ENCODE assay signal across 22 cellular contexts in the genomic region with DNA sequence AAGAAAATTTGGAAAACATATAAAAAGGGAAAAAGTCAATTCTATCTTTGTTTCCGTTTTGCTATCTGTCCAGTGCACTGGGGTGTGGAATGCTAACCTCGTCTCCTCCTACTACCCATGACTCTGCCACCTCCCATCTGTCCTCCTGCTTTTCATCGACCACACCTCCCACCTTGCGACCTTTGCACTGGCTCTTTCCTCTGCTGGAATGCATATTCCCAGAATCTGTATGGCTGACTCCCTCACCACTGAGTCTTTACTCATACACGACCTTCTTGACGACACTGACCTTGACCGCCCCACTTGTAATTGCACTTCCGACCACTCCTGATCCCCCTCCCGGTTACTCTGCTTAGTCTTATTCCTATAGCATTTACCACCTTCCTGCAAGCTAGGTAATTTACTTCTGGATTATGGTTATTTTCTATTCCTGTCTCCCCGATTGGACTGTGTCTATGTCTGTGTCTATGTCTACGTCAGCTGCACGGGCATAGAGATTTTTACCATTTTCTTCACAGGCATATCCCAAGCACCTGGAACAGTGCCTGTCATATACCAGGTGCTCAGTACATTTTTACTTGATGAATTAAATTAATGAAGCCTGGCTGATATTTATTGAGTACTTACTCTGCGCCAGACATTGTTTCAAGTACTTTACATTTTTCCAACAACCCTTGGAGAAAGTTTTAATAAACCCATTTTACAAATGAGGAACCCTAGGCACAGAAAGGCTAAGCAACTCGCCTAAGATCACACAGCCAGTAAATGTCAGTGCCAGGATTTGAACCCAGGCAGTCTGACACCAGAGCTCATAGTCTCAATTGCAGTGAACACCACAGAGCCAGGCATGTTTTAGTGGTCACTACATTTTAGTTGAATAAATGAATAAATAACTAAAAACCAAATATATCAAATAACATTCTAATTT. TPM values are rescaled to one million over a fixed set of nuclear protein-coding genes. Genes with fewer than 3 reads are reported as not detected.
DNase-seq lines count a peak whose midpoint lies in the region; ATAC-seq, FAIRE-seq and TF ChIP-seq lines count a peak whose summit lies in the region.
"Had no signal": no experiment of that assay in that cellular context is flagged by ENCODE, and none has a peak within 500 bp of the region (broad histone marks: within the 10 kb centered on the region; RNA-seq: fewer than 3 reads in every experiment).

No MANE protein-coding gene starts in this region.

- in situ Hi-C loops in K562 (cut with MboI): no loop called here

- TF ChIP-seq POLR2A in K562 (conservative IDR thresholded peaks at IDR 0.05) (no peak), right lobe of liver (IDR thresholded peaks at IDR 0.05) (no peak)

- intact Hi-C loops in K562 (cut with micrococcal nuclease): no loop called here
- intact Hi-C loops in right lobe of liver (cut with DNase I): no loop called here

- peak; percentile 44 for DNase-seq in LoVo (ENCODE audit: low spot score)
- DNase-seq in K562 (ENCODE audit: extremely low read depth in 1 of 4, low spot score in 3 of 4): peak; percentile 64 to 68 (median 66)
- DNase-seq in right lobe of liver: no peak
- DNase-seq in activated CD4-positive, CD25-positive, alpha-beta regulatory T cell (lab: John Stamatoyannopoulos, UW): no peak
- no peak for DNase-seq in cerebellar cortex (ENCODE audit: low spot score)
- no peak for DNase-seq in GM10266 (ENCODE audit: extremely low spot score)
- DNase-seq: 8988T; Calu3; CD4-positive, alpha-beta memory T cell; GF-D8; IMR-90; NCI-H1105; NCI-H1694 treated with DMSO at 0.1 percent for 48 hours; NCI-H748 treated with DMSO at 0.1 percent for 48 hours; SHP77 treated with DMSO at 0.1 percent for 48 hours had no signal

- no TSS peak for BruUV-seq in K562 (replicated peaks; lab: Mats Ljungman, UMichigan)

- no peaks in the 10 kb centered on the region for H4K20me1 ChIP-seq in BLaER1
- no peaks in the 10 kb centered on the region for H4K20me1 ChIP-seq in K562 (replicated peaks; ENCODE audit: control insufficient read depth, insufficient read depth, low read length)

- no peak overlapping the region for H3K4me3 ChIP-seq in BLaER1
- H3K4me3 ChIP-seq in K562: no peak overlapping the region
- H3K4me3 ChIP-seq in right lobe of liver: no peak overlapping the region
- H3K4me3 ChIP-seq: GM12878 had no signal

- peak overlapping the region; percentile 72 for H2AFZ ChIP-seq in K562 (ENCODE audit: low read depth, low read length)

- H3K27ac ChIP-seq in BLaER1 (peak overlapping the region; percentile 41; the same call in 1 of the 2 replicates), K562 (ENCODE audit: extremely low read depth, low read depth, low read length) (peak overlapping the region; percentile 54), right lobe of liver (no peak overlapping the region)

- 12% methylated on average over 14 of the region's 14 CpGs for WGBS in K562 (ENCODE audit: insufficient coverage, low coverage, missing lambda C conversion rate)
- 42% methylated on average over 14 of the region's 14 CpGs for WGBS in right lobe of liver (ENCODE audit: insufficient coverage, low coverage, low lambda C conversion rate, missing lambda C conversion rate)

- TF ChIP-seq RAD21 in K562 (CRISPR knock-in tag; conservative IDR thresholded peaks at IDR 0.05 in 1 of 2, IDR thresholded peaks at IDR 0.05 in 1 of 2): no peak

- H3K79me2 ChIP-seq in K562 (ENCODE audit: control insufficient read depth, insufficient read depth, low read length): peaks cover 6% of the 10 kb centered on the region; the same call in 2 of the 3 replicates

- ATAC-seq in K562 (peak; percentile 70), right lobe of liver (peak in 3 of 4 donors; percentile 27 to 82 (median 48)), HG02642 (IDR thresholded peaks at IDR 0.05; ENCODE audit: poor library complexity, unreplicated experiment) (no peak)
- ATAC-seq: GM12878 had no signal

- no peaks in the 10 kb centered on the region for H3K9me1 ChIP-seq in K562 (ENCODE audit: control insufficient read depth, insufficient read depth, low read length)

- POLR2A ChIA-PET in K562 (lab: Yijun Ruan, JAX): no interaction called here

- H3K9ac ChIP-seq in BLaER1: no peak overlapping the region
- no peak overlapping the region for H3K9ac ChIP-seq in K562 (ENCODE audit: insufficient read depth in 1 of 2, low read depth in 2 of 2, low read length in 2 of 2)
- H3K9ac ChIP-seq: SK-N-SH had no signal

- peaks cover 22% of the 10 kb centered on the region for H3K9me3 ChIP-seq in BLaER1
- H3K9me3 ChIP-seq in K562 (replicated peaks; ENCODE audit: control insufficient read depth, insufficient read depth, low read depth, low read length): peaks cover 6% of the 10 kb centered on the region; the same call in 1 of the 2 replicates
- H3K9me3 ChIP-seq in right lobe of liver: no peaks in the 10 kb centered on the region
- H3K9me3 ChIP-seq: BE2C, SK-N-SH had no signal

- H3K4me2 ChIP-seq in BLaER1 (peak overlapping the region; percentile 70), K562 (ENCODE audit: insufficient read depth, low read length) (peak overlapping the region; percentile 75)
- H3K4me2 ChIP-seq: SK-N-SH had no signal

- FAIRE-seq in K562 (lab: Jason Lieb, UNC): peak; percentile 70
- FAIRE-seq: GM12878, H1 had no signal

- H3K36me3 ChIP-seq in BLaER1 (peaks cover 6% of the 10 kb centered on the region; the same call in 1 of the 2 replicates), K562 (ENCODE audit: control insufficient read depth, insufficient read depth, low read length) (no peaks in the 10 kb centered on the region), right lobe of liver (no peaks in the 10 kb centered on the region)
- H3K36me3 ChIP-seq: BE2C had no signal

- TF ChIP-seq EP300 in K562 (IDR thresholded peaks at IDR 0.05; ENCODE audit: low read length): no peak; the same call in none of the 2 replicates

- H3K4me1 ChIP-seq in BLaER1 (peaks cover 56% of the 10 kb centered on the region), K562 (replicated peaks in 1 of 2; ENCODE audit: control insufficient read depth in 2 of 2, insufficient read depth in 2 of 2, low read length in 2 of 2) (peaks cover 12 to 23% of the 10 kb centered on the region in 2 experiments), right lobe of liver (no peaks in the 10 kb centered on the region)
- H3K4me1 ChIP-seq: BE2C had no signal

- CTCF ChIA-PET in K562 (lab: Yijun Ruan, JAX; ENCODE audit: low intra/inter-chr PET ratio): no interaction called here

- no peaks in the 10 kb centered on the region for H3K27me3 ChIP-seq in BLaER1
- peaks cover 2 to 20% of the 10 kb centered on the region in 2 experiments; a peak in 3 of 5 replicates for H3K27me3 ChIP-seq in K562 (ENCODE audit: control insufficient read depth in 2 of 2, insufficient read depth in 2 of 2, low read length in 2 of 2)
- H3K27me3 ChIP-seq in right lobe of liver: no peaks in the 10 kb centered on the region
- H3K27me3 ChIP-seq: BE2C had no signal

- no peak for TF ChIP-seq CTCF in K562 (IDR thresholded peaks at IDR 0.05 in 2 of 3, conservative IDR thresholded peaks at IDR 0.05 in 1 of 3; ENCODE audit: insufficient read depth in 2 of 3, low read depth in 1 of 3, low read length in 3 of 3)
- no peak for TF ChIP-seq CTCF in right lobe of liver (IDR thresholded peaks at IDR 0.05)
- TF ChIP-seq CTCF in GM10266 (IDR thresholded peaks at IDR 0.05; ENCODE audit: control insufficient read depth, insufficient read depth, low read depth, missing control alignments): no peak

TF ChIP-seq in K562, 482 proteins besides CTCF, POLR2A, EP300 and RAD21 (continues in another document):
- TF ChIP-seq SP1 (CRISPR knock-in tag; IDR thresholded peaks at IDR 0.05) (peak; percentile 39; the same call in 1 of the 2 replicates), TAL1 (IDR thresholded peaks at IDR 0.05) (peak; percentile 44; the same call in 1 of the 2 replicates), ESRRA (IDR thresholded peaks at IDR 0.05; ENCODE audit: borderline replicate concordance, low read depth) (peak; percentile 83), KDM1A (IDR thresholded peaks at IDR 0.05) (peak; percentile 30 to 51; a peak in 3 of 4 replicates), ZNF766 (CRISPR knock-in tag; conservative IDR thresholded peaks at IDR 0.05) (no peak), ZBTB7A (IDR thresholded peaks at IDR 0.05; ENCODE audit: borderline replicate concordance, control insufficient read depth, low read depth, low read length) (0 out of 2 replicates have a peak, but pooled peaks have one; percentile 28), ETV5 (CRISPR knock-in tag; IDR thresholded peaks at IDR 0.05; ENCODE audit: low read depth) (peak; percentile 72), BCOR (IDR thresholded peaks at IDR 0.05) (peak; percentile 32; the same call in 1 of the 2 replicates), CBFA2T3 (IDR thresholded peaks at IDR 0.05) (peak; percentile 76), ZEB2 (IDR thresholded peaks at IDR 0.05) (peak; percentile 54; the same call in 1 of the 2 replicates)
- TF ChIP-seq, protein P1, sequence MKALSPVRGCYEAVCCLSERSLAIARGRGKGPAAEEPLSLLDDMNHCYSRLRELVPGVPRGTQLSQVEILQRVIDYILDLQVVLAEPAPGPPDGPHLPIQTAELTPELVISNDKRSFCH (CRISPR knock-in tag; IDR thresholded peaks at IDR 0.05): no peak
- TF ChIP-seq, protein P1 (tag; IDR thresholded peaks at IDR 0.05): peak; percentile 47; the same call in 1 of the 2 replicates

RNA-seq across cellular contexts. Expression of gene SLC22A11, which starts 54.0 kb away (rescaled TPM):
- total RNA-seq in K562 (2011; cell fraction: chromatin; rRNA removed; ENCODE audit: low replicate concordance): 0.39 TPM in 1 of 2 replicates, not detected in the other
- total RNA-seq in K562 (2011; cell fraction: nucleolus; rRNA removed): 0.17 and 0.26 TPM in 2 replicates
- total RNA-seq in K562 (2011; cell fraction: nucleoplasm; rRNA removed): 0.44 TPM in 1 of 2 replicates, not detected in the other
- total RNA-seq in K562 (2014; rRNA removed) (not detected in 2 replicates), K562 (2014; rRNA removed; fragmentation: Illumina TruSeq; extraction: Trizol) (not detected in 2 replicates), K562 (2015; rRNA removed; fragmentation: Illumina TruSeq; extraction: Trizol) (not detected in 2 replicates), K562 (2021) (not detected in 2 replicates), right lobe of liver (1 to 10 TPM in 2 of 6 experiments, under 1 TPM in 2, not detected in 2; 0.11 to 3.9 (median 0.65) TPM)
- polyA plus RNA-seq in K562 (2011; rRNA removed) (0.07 TPM in 1 of 2 replicates, not detected in the other), K562 (2014; fragmentation: Illumina TruSeq; extraction: Trizol) (not detected in 2 replicates), K562 (2014; fragmentation: Nextera tagmentation; extraction: Ambion mirVana) (not detected), K562 (2014; rRNA removed) (0.07 TPM in 1 of 2 replicates, not detected in the other)
- polyA plus RNA-seq in K562 (2011; cell fraction: cytosol; rRNA removed): 0.09 TPM in 1 of 2 replicates, not detected in the other
- polyA plus RNA-seq in K562 (2011; cell fraction: nucleus; rRNA removed): 0.08 and 0.28 TPM in 2 replicates
- polyA plus RNA-seq in K562 (2012): 0.05 and 0.08 TPM in 2 replicates
- polyA minus RNA-seq in K562 (2011; rRNA and poly(A)+ RNA removed): not detected in 2 replicates
- polyA minus RNA-seq in K562 (2011; cell fraction: cytosol; rRNA and poly(A)+ RNA removed): not detected in 2 replicates
- not detected in 2 replicates for polyA minus RNA-seq in K562 (2011; cell fraction: nucleus; rRNA and poly(A)+ RNA removed)
- total RNA-seq: Calu3; CD4-positive, alpha-beta memory T cell; GM12878; H1; IMR-90; LHCN-M2 had no signal
- polyA plus RNA-seq: CD4-positive, alpha-beta memory T cell; H1; IMR-90; SK-N-SH had no signal

Comparison
In these comparisons a context has a peak if more than half of its experiments do, and no peak if none do; other contexts are left out.
1. H3K27ac ChIP-seq: peak in BLaER1 (single experiment) and K562 (single experiment); none in right lobe of liver (0 of 3).
2. DNase-seq: peak in LoVo (single experiment) and K562 (4 of 4); none in right lobe of liver (0 of 3), activated CD4-positive, CD25-positive, alpha-beta regulatory T cell (0 of 4), cerebellar cortex (single experiment) and GM10266 (single experiment).